In the genomic region with DNA sequence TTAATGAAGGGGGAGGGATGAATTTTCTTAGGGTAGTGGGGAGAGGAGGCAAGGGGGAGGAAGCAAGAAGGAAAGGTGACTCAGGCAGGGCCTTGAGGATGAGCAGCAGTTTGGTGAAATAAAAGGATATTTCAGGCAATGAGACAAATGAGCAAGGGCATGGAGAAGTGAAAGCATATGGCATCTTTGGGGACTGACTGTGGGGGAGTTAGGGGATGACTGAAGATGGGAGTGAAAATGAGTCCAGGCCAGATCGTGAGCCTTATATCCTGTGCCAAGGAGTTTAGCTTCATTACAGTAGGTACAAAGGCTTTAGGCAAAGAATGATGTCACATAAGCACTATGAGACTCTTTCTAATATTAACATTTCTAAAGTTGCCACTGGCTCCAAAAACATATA, we compare ENCODE assay signal across 22 cellular contexts. TPM values are rescaled to one million over a fixed set of nuclear protein-coding genes. Genes with fewer than 3 reads are reported as not detected.
A peak's percentile ranks its signal among the peaks of the same experiment; 100 is the strongest.
DNase-seq lines count a peak whose midpoint lies in the region; ATAC-seq, FAIRE-seq and TF ChIP-seq lines count a peak whose summit lies in the region.
"Had no signal": no experiment of that assay in that cellular context is flagged by ENCODE, and none has a peak within 500 bp of the region (broad histone marks: within the 10 kb centered on the region; RNA-seq: fewer than 3 reads in every experiment).

No MANE protein-coding gene starts in this region.

- no peak for TF ChIP-seq CTCF in left lung (IDR thresholded peaks at IDR 0.05)

- H3K27ac ChIP-seq in CD4-positive, CD25-positive, alpha-beta regulatory T cell (ENCODE audit: insufficient read depth, low read length, poor library complexity, severe bottlenecking): no peak overlapping the region
- H3K27ac ChIP-seq in SJCRH30 (peak overlapping the region; percentile 79), mesenchymal stem cell (ENCODE audit: low read length, poor library complexity, severe bottlenecking) (no peak overlapping the region), left lung (no peak overlapping the region)
- H3K27ac ChIP-seq: neutrophil, thyroid gland had no signal

- H2BK120ac ChIP-seq in mesenchymal stem cell (ENCODE audit: low read depth, low read length): no peak overlapping the region

- peaks cover 61% of the 10 kb centered on the region for H3K36me3 Mint-ChIP-seq in CD4-positive, CD25-positive, alpha-beta regulatory T cell

- FAIRE-seq in GM12891 (lab: Jason Lieb, UNC): peak; percentile 26
- FAIRE-seq: H54, RCC 7860 had no signal

- H3K27me3 ChIP-seq in CD4-positive, CD25-positive, alpha-beta regulatory T cell (ENCODE audit: control insufficient read depth, insufficient read depth, low read length): no peaks in the 10 kb centered on the region
- H3K27me3 ChIP-seq in SJCRH30 (no peaks in the 10 kb centered on the region), mesenchymal stem cell (ENCODE audit: control insufficient read depth in 1 of 2, insufficient read depth in 1 of 2, low read length in 2 of 2) (no peaks in the 10 kb centered on the region), left lung (no peaks in the 10 kb centered on the region)
- H3K27me3 ChIP-seq: neutrophil, thyroid gland had no signal

- H3K27ac Mint-ChIP-seq in CD4-positive, CD25-positive, alpha-beta regulatory T cell: peak overlapping the region in 2 of 3 donors; percentile 15 to 32

- H3K23ac ChIP-seq in mesenchymal stem cell (ENCODE audit: low read length in 2 of 2): no peak overlapping the region

- no peak overlapping the region for H3K4me3 Mint-ChIP-seq in CD4-positive, CD25-positive, alpha-beta regulatory T cell

- H3K79me1 ChIP-seq in mesenchymal stem cell (replicated peaks; ENCODE audit: low read length, poor library complexity, severe bottlenecking): peaks cover 30% of the 10 kb centered on the region

- ATAC-seq in CD4-positive, CD25-positive, alpha-beta regulatory T cell (ENCODE audit: low read depth in 2 of 2): no peak
- no peak for ATAC-seq in GM18511 (IDR thresholded peaks at IDR 0.05; ENCODE audit: unreplicated experiment)
- no peak for ATAC-seq in left lung
- ATAC-seq: esophagus mucosa had no signal

- H3K18ac ChIP-seq in mesenchymal stem cell (ENCODE audit: low read depth in 1 of 2, low read length in 2 of 2): no peak overlapping the region

- H3K14ac ChIP-seq in mesenchymal stem cell (ENCODE audit: low read length in 2 of 2): no peak overlapping the region

- H2AFZ ChIP-seq in mesenchymal stem cell (ENCODE audit: low read depth, low read length): no peak overlapping the region

- no peak overlapping the region for H3K4me3 ChIP-seq in CD4-positive, CD25-positive, alpha-beta regulatory T cell (ENCODE audit: low read depth, low read length)
- H3K4me3 ChIP-seq in SJCRH30 (no peak overlapping the region), mesenchymal stem cell (ENCODE audit: insufficient read depth in 1 of 2, low read depth in 1 of 2, low read length in 2 of 2) (no peak overlapping the region), left lung (no peak overlapping the region)
- H3K4me3 ChIP-seq: thyroid gland had no signal

- no peak overlapping the region for H2AK5ac ChIP-seq in mesenchymal stem cell (ENCODE audit: low read length, severe bottlenecking)

- no peaks in the 10 kb centered on the region for H3K9me3 Mint-ChIP-seq in CD4-positive, CD25-positive, alpha-beta regulatory T cell

- DNase-seq in CD4-positive, CD25-positive, alpha-beta regulatory T cell: no peak
- DNase-seq in GM12891 (ENCODE audit: insufficient read length, low spot score): no peak
- DNase-seq in SJCRH30: no peak
- DNase-seq in mesenchymal stem cell: no peak
- no peak for DNase-seq in left lung
- no peak for DNase-seq in T1000 (lab: John Stamatoyannopoulos, UW)
- no peak for DNase-seq in EL
- DNase-seq: activated CD4-positive, alpha-beta T cell treated with anti-CD3 and anti-CD28 coated beads for 4 hours; activated gamma-delta T cell; amygdala; Calu3; caudate nucleus; NCI-H1694; NCI-H82; retina; stimulated activated CD4-positive, alpha-beta T cell treated with anti-CD3 and anti-CD28 coated beads, Interleukin-12 subunit alpha, Interleukin-12 subunit beta, amount 100 ng/mL, for 4 hours; thyroid gland had no signal

- H4K8ac ChIP-seq in mesenchymal stem cell (ENCODE audit: low read length): no peak overlapping the region

- peaks cover 42% of the 10 kb centered on the region for H3K36me3 ChIP-seq in CD4-positive, CD25-positive, alpha-beta regulatory T cell (ENCODE audit: control insufficient read depth, insufficient read depth, low read length)
- H3K36me3 ChIP-seq in SJCRH30 (peaks cover 6% of the 10 kb centered on the region), mesenchymal stem cell (ENCODE audit: control insufficient read depth in 1 of 2, insufficient read depth in 2 of 2, low read depth in 1 of 2, low read length in 2 of 2) (peaks cover 5 to 53% of the 10 kb centered on the region in 2 experiments), left lung (peaks cover 0 to 26% of the 10 kb centered on the region in 2 donors)

- H2BK12ac ChIP-seq in mesenchymal stem cell (ENCODE audit: low read length in 2 of 2): no peak overlapping the region

- no peak overlapping the region for H3K4ac ChIP-seq in mesenchymal stem cell (ENCODE audit: low read depth in 1 of 2, low read length in 2 of 2)

- no peak for TF ChIP-seq POLR2A in GM12891 (IDR thresholded peaks at IDR 0.05; ENCODE audit: low read depth, low read length)

- H3K9me3 ChIP-seq in CD4-positive, CD25-positive, alpha-beta regulatory T cell (ENCODE audit: control insufficient read depth in 2 of 2, low read length in 2 of 2): no peaks in the 10 kb centered on the region
- H3K9me3 ChIP-seq in SJCRH30 (replicated peaks) (no peaks in the 10 kb centered on the region), mesenchymal stem cell (ENCODE audit: control insufficient read depth, low read length) (no peaks in the 10 kb centered on the region), left lung (no peaks in the 10 kb centered on the region)
- H3K9me3 ChIP-seq: neutrophil, thyroid gland had no signal

- intact Hi-C loops in left lung (cut with DNase I): no loop called here

- no peak overlapping the region for H3K4me2 ChIP-seq in mesenchymal stem cell (ENCODE audit: low read length, poor library complexity, severe bottlenecking)

- no peak overlapping the region for H4K91ac ChIP-seq in mesenchymal stem cell (ENCODE audit: low read length)

- no peaks in the 10 kb centered on the region for H3K4me1 ChIP-seq in CD4-positive, CD25-positive, alpha-beta regulatory T cell (ENCODE audit: control insufficient read depth, insufficient read depth, low read length, poor library complexity, severe bottlenecking)
- H3K4me1 ChIP-seq in SJCRH30 (peaks cover 25% of the 10 kb centered on the region), mesenchymal stem cell (ENCODE audit: control insufficient read depth, insufficient read depth, low read depth, low read length) (peaks cover 2% of the 10 kb centered on the region), left lung (no peaks in the 10 kb centered on the region)

- no peak overlapping the region for H2BK15ac ChIP-seq in mesenchymal stem cell (ENCODE audit: low read depth, poor library complexity, severe bottlenecking)

- no peak overlapping the region for H2BK5ac ChIP-seq in mesenchymal stem cell (ENCODE audit: low read depth, low read length, poor library complexity, severe bottlenecking)

- peaks cover 16 to 39% (median 30%) of the 10 kb centered on the region in 4 donors for H3K4me1 Mint-ChIP-seq in CD4-positive, CD25-positive, alpha-beta regulatory T cell

- peak overlapping the region; percentile 2 for H3K9ac ChIP-seq in mesenchymal stem cell (ENCODE audit: low read length)

- no peaks in the 10 kb centered on the region for H3K27me3 Mint-ChIP-seq in CD4-positive, CD25-positive, alpha-beta regulatory T cell

- WGBS in mesenchymal stem cell: 100% methylated on average over 1 of the region's 1 CpG

TF ChIP-seq in GM12891, 5 proteins besides CTCF, POLR2A, EP300 and RAD21:
- TF ChIP-seq POLR2AphosphoS5 (IDR thresholded peaks at IDR 0.05; ENCODE audit: low read depth, low read length): no peak
- no peak for TF ChIP-seq POU2F2 (IDR thresholded peaks at IDR 0.05; ENCODE audit: low read depth, low read length)
- no peak for TF ChIP-seq TAF1 (IDR thresholded peaks at IDR 0.05; ENCODE audit: low read depth, low read length)
- peak; percentile 75 for TF ChIP-seq SPI1 (IDR thresholded peaks at IDR 0.05; ENCODE audit: low read depth, low read length)
- no peak for TF ChIP-seq PAX5 (IDR thresholded peaks at IDR 0.05; ENCODE audit: insufficient read depth, low read length, severe bottlenecking)

RNA-seq across cellular contexts. Expression of a gene that starts 51.9 kb away (rescaled TPM):
- 89.6 TPM for total RNA-seq in CD4-positive, CD25-positive, alpha-beta regulatory T cell
- 10 to 100 TPM; 18.7 to 23.4 (median 22.9) TPM for polyA plus RNA-seq in CD4-positive, CD25-positive, alpha-beta regulatory T cell
- 57.1 TPM for polyA plus RNA-seq in GM12891 (2012; ENCODE audit: low read depth, missing spikeins)
- 41.4 and 43.3 TPM in 2 replicates for total RNA-seq in SJCRH30 (2014; rRNA removed; shearing (Covaris generic))
- 36.6 TPM for polyA plus RNA-seq in mesenchymal stem cell (2013, experiment 1 of 2)
- 37.6 TPM for polyA plus RNA-seq in mesenchymal stem cell (2013, experiment 2 of 2)
- 10 to 100 TPM; 75.9 to 82.9 TPM for total RNA-seq in left lung
